8 cellular contexts compared by ENCODE assay signal in the genomic region with DNA sequence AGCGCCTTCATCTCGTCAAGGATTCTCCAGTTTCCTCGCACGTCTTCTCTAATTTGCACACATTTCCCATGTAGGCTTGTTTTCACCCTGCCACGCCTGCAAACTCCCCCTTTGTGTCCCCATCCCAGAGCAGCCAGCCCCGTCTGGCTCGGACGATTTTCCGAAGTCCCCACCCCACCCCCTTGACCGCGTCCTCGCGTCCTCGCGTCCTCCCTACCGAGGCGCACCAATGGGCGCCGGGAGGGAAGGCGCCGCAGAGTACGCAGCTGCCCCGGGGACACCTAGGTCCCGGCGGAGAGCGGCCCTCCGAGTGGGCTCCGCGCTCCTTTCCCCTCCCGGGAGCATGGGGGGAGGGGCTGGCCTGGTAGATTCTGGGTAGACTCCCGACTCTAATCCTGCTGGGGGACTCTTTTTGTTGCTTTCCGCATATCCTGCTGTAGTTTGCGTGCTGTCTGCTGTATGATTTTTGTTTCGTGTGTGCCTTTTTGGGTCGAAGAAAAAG. TPM values are rescaled to one million over a fixed set of nuclear protein-coding genes. Genes with fewer than 3 reads are reported as not detected.
DNase-seq lines count a peak whose midpoint lies in the region; ATAC-seq and TF ChIP-seq lines count a peak whose summit lies in the region.

No MANE protein-coding gene starts in this region.

- H3K9me3 Mint-ChIP-seq in activated naive CD4-positive, alpha-beta T cell treated with anti-CD3 and anti-CD28 coated beads, Interleukin-2, amount 50 U/mL, for 72 hours: no peaks in the 10 kb centered on the region
- H3K9me3 Mint-ChIP-seq in progenitor cell of endocrine pancreas (ENCODE audit: low read depth): no peaks in the 10 kb centered on the region

- H3K4me1 Mint-ChIP-seq in progenitor cell of endocrine pancreas (ENCODE audit: low read depth): peaks cover 45% of the 10 kb centered on the region

- DNase-seq in AG20443 (ENCODE audit: low spot score) (peak; percentile 58), HuH-7 (ENCODE audit: low spot score) (peak; percentile 70), left ventricle myocardium superior (peak; percentile 67), progenitor cell of endocrine pancreas (ENCODE audit: low spot score, unreplicated experiment) (peak; percentile 37), GM13977 (ENCODE audit: low spot score) (no peak)
- DNase-seq in activated naive CD4-positive, alpha-beta T cell treated with anti-CD3 and anti-CD28 coated beads, Interleukin-2, amount 50 U/mL, for 72 hours (ENCODE audit: low spot score in 2 of 2): peak in 1 of 2 donors; percentile 24
- DNase-seq in activated effector memory CD4-positive, alpha-beta T cell treated with Interleukin-2 at 50 U/mL for 16 hours: no peak

- TF ChIP-seq CTCF in progenitor cell of endocrine pancreas (IDR thresholded peaks at IDR 0.05; ENCODE audit: unreplicated experiment) (no peak), GM13977 (IDR thresholded peaks at IDR 0.05; ENCODE audit: extremely low read depth, insufficient read depth, missing control alignments) (no peak)

- intact Hi-C loops in left ventricle myocardium superior (cut with micrococcal nuclease): loop anchor here (10.0 kb wide), 1 partner anchor 74 kb away; no protein-coding TSS in a partner anchor

- peak overlapping the region; percentile 82 for H3K4me3 Mint-ChIP-seq in progenitor cell of endocrine pancreas (ENCODE audit: low read depth)

- peak overlapping the region; percentile 4 to 81 for H3K27ac Mint-ChIP-seq in activated naive CD4-positive, alpha-beta T cell treated with anti-CD3 and anti-CD28 coated beads, Interleukin-2, amount 50 U/mL, for 72 hours
- peak overlapping the region; percentile 62 for H3K27ac Mint-ChIP-seq in progenitor cell of endocrine pancreas

- H3K36me3 Mint-ChIP-seq in activated naive CD4-positive, alpha-beta T cell treated with anti-CD3 and anti-CD28 coated beads, Interleukin-2, amount 50 U/mL, for 72 hours: peaks cover 0 to 4% of the 10 kb centered on the region in 2 donors
- no peaks in the 10 kb centered on the region for H3K36me3 Mint-ChIP-seq in progenitor cell of endocrine pancreas (ENCODE audit: insufficient read depth)

- in situ Hi-C loops in GM13977 (cut with MboI; ENCODE audit: low pct_unique_long_range_greater_than_20kb, low sequenced_read_pairs, unreplicated experiment): no loop called here

- peaks cover 9% of the 10 kb centered on the region for H3K27me3 Mint-ChIP-seq in progenitor cell of endocrine pancreas

- ATAC-seq in activated naive CD4-positive, alpha-beta T cell treated with anti-CD3 and anti-CD28 coated beads, Interleukin-2, amount 50 U/mL, for 72 hours: peak in 1 of 2 donors; percentile 45
- ATAC-seq in left ventricle myocardium superior (peak; percentile 62), esophagus mucosa (no peak)

RNA-seq across cellular contexts. Expression of a gene that starts 1.3 kb away (rescaled TPM):
- 1 to 10 TPM; 1.1 to 1.6 TPM for total RNA-seq in activated naive CD4-positive, alpha-beta T cell treated with anti-CD3 and anti-CD28 coated beads, Interleukin-2, amount 50 U/mL, for 72 hours
- 3.1 TPM for total RNA-seq in left ventricle myocardium superior
- 33.5 and 36.0 TPM in 2 replicates for total RNA-seq in progenitor cell of endocrine pancreas
- 2.8 TPM for total RNA-seq in esophagus mucosa

Comparison
In these comparisons a context has a peak if more than half of its experiments do, and no peak if none do; other contexts are left out.
1. DNase-seq: peak in AG20443 (single experiment), HuH-7 (single experiment), left ventricle myocardium superior (single experiment) and progenitor cell of endocrine pancreas (single experiment); none in GM13977 (single experiment) and activated effector memory CD4-positive, alpha-beta T cell treated with Interleukin-2 at 50 U/mL for 16 hours (single experiment).